ENCODE assay signal across 19 cellular contexts in the genomic region with DNA sequence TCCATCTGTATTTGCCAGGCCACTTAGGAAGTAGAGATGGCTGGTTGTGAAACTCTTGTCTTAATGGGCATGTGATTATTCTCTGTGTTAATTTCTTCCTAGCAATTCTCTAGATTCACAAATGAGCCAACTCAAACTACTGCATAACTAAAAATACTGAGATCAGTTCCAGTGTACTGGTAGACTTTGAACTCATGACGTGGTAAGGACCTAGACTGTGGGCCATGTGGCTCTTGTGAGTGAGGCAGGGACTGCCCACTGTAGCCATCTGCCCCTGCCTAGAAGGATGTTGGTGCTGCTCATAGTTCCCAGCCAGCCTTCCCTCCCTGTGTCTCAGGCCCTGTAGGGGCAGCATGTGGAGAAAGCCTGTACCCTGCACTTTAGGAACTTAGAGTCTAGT. TPM values are rescaled to one million over a fixed set of nuclear protein-coding genes. Genes with fewer than 3 reads are reported as not detected.
DNase-seq lines count a peak whose midpoint lies in the region; ATAC-seq and TF ChIP-seq lines count a peak whose summit lies in the region.
"Had no signal": no experiment of that assay in that cellular context is flagged by ENCODE, and none has a peak within 500 bp of the region (broad histone marks: within the 10 kb centered on the region; RNA-seq: fewer than 3 reads in every experiment).

No MANE protein-coding gene starts in this region.

- H3K9ac ChIP-seq in neuronal stem cell (ENCODE audit: low read depth, low read length, poor library complexity) (no peak overlapping the region), mesendoderm (ENCODE audit: low read length) (no peak overlapping the region)
- H3K9ac ChIP-seq: parathyroid adenoma had no signal

- intact Hi-C loops in heart left ventricle (cut with DNase I) (loop anchor here in 3 of 10 donors (5.0 kb wide), 1 partner anchor 40 kb away; no protein-coding TSS in a partner anchor), Right ventricle myocardium inferior (cut with DNase I) (no loop called here), right cardiac atrium (cut with DNase I) (loop anchor here in 1 of 4 donors (5.0 kb wide), 1 partner anchor 45 kb away; a partner anchor contains a TSS)

- TF ChIP-seq CTCF in heart left ventricle (IDR thresholded peaks at IDR 0.05) (no peak), GM13976 (IDR thresholded peaks at IDR 0.05; ENCODE audit: borderline replicate concordance, control extremely low read depth, extremely low read depth, insufficient read depth, missing control alignments) (no peak), tibial nerve (IDR thresholded peaks at IDR 0.05) (no peak)

- H3K4ac ChIP-seq in neuronal stem cell (ENCODE audit: low read length) (no peak overlapping the region), mesendoderm (ENCODE audit: low read depth, low read length) (no peak overlapping the region)

- DNase-seq in heart left ventricle (no peak), Right ventricle myocardium inferior (ENCODE audit: missing footprints) (no peak), right cardiac atrium (no peak), neuronal stem cell (ENCODE audit: low spot score) (no peak), GM13976 (ENCODE audit: low spot score) (no peak), mesendoderm (no peak), tibial nerve (ENCODE audit: low spot score in 2 of 2) (no peak)
- DNase-seq: activated CD4-positive, alpha-beta T cell treated with anti-CD3 and anti-CD28 coated beads, Interleukin-2, amount 50 U/mL, for 48 hours; activated T-cell treated with anti-CD3 and anti-CD28 coated beads, Interleukin-2, amount 50 U/mL, for 4 hours; DMS153; effector memory CD4-positive, alpha-beta T cell; H7; head of caudate nucleus; NCI-H1436 treated with DMSO at 0.1 percent for 48 hours; stimulated activated CD4-positive, alpha-beta T cell treated with anti-CD3 and anti-CD28 coated beads, Interleukin-12 subunit alpha, Interleukin-12 subunit beta, amount 100 ng/mL, for 4 hours; tibial artery had no signal

- H3K27ac ChIP-seq in heart left ventricle, result peak overlapping the region; percentile 34 to 88 (median 78)
- H3K27ac ChIP-seq in right cardiac atrium (ENCODE audit: low read length), result peak overlapping the region; percentile 76
- no peak overlapping the region for H3K27ac ChIP-seq in neuronal stem cell (replicated peaks; ENCODE audit: low read length)
- no peak overlapping the region for H3K27ac ChIP-seq in mesendoderm (ENCODE audit: low read depth, low read length)
- H3K27ac ChIP-seq in tibial nerve, result peak overlapping the region in 1 of 4 donors; percentile 32
- H3K27ac ChIP-seq: parathyroid adenoma had no signal

- H2AFZ ChIP-seq in neuronal stem cell (ENCODE audit: low read length), result no peak overlapping the region
- H2AFZ ChIP-seq: parathyroid adenoma had no signal

- H3K79me1 ChIP-seq in neuronal stem cell (ENCODE audit: low read depth, low read length) (no peaks in the 10 kb centered on the region), mesendoderm (ENCODE audit: low read length) (no peaks in the 10 kb centered on the region)

- no peak overlapping the region for H3K23ac ChIP-seq in neuronal stem cell (ENCODE audit: low read depth, low read length, poor library complexity)
- no peak overlapping the region for H3K23ac ChIP-seq in mesendoderm (ENCODE audit: low read length)

- TF ChIP-seq EP300 in tibial nerve (IDR thresholded peaks at IDR 0.05), result no peak

- no peaks in the 10 kb centered on the region for H3K27me3 ChIP-seq in heart left ventricle
- H3K27me3 ChIP-seq in right cardiac atrium (ENCODE audit: control insufficient read depth, insufficient read depth), result no peaks in the 10 kb centered on the region
- no peaks in the 10 kb centered on the region for H3K27me3 ChIP-seq in neuronal stem cell (ENCODE audit: control insufficient read depth in 3 of 3, insufficient read depth in 3 of 3, low read depth in 1 of 3, low read length in 3 of 3)
- H3K27me3 ChIP-seq in mesendoderm (ENCODE audit: insufficient read depth, low read length, poor library complexity), result no peaks in the 10 kb centered on the region
- no peaks in the 10 kb centered on the region for H3K27me3 ChIP-seq in tibial nerve
- H3K27me3 ChIP-seq: tibial artery had no signal

- in situ Hi-C loops in GM13976 (cut with MboI; ENCODE audit: low sequenced_read_pairs, unreplicated experiment), result no loop called here

- WGBS in heart left ventricle, 4 donors, result 56 to 80% (median 63%) methylated on average over 1 of the region's 1 CpG
- 88% methylated on average over 1 of the region's 1 CpG for WGBS in right cardiac atrium
- no CpG with 5 or more reads among the region's 1 CpG for WGBS in neuronal stem cell (ENCODE audit: extremely low coverage in 2 of 2, insufficient read length in 2 of 2, insufficient replicate concordance in 1 of 2), 2 donors
- WGBS in mesendoderm (ENCODE audit: extremely low coverage, insufficient coverage, low lambda C conversion rate), result no CpG with 5 or more reads among the region's 1 CpG
- WGBS in tibial nerve, 2 donors, result 94% methylated on average over 1 of the region's 1 CpG

- H3K56ac ChIP-seq in mesendoderm (ENCODE audit: low read length), result no peak overlapping the region

- no peak overlapping the region for H4K91ac ChIP-seq in neuronal stem cell (ENCODE audit: low read depth, low read length, poor library complexity)

- H3K4me3 ChIP-seq in heart left ventricle, result no peak overlapping the region
- H3K4me3 ChIP-seq in right cardiac atrium (ENCODE audit: low read length), result no peak overlapping the region
- no peak overlapping the region for H3K4me3 ChIP-seq in neuronal stem cell (ENCODE audit: low read length in 2 of 2)
- H3K4me3 ChIP-seq in mesendoderm (ENCODE audit: low read length), result no peak overlapping the region
- H3K4me3 ChIP-seq in tibial nerve, result no peak overlapping the region
- H3K4me3 ChIP-seq: tibial artery had no signal

- no peak overlapping the region for H3K14ac ChIP-seq in neuronal stem cell (ENCODE audit: low read length)

- H2BK15ac ChIP-seq in neuronal stem cell (ENCODE audit: low read length) (no peak overlapping the region), mesendoderm (replicated peaks; ENCODE audit: low read depth) (no peak overlapping the region)

- no peak overlapping the region for H4K5ac ChIP-seq in mesendoderm (ENCODE audit: low read length)

- no peaks in the 10 kb centered on the region for H3K36me3 ChIP-seq in heart left ventricle
- no peaks in the 10 kb centered on the region for H3K36me3 ChIP-seq in neuronal stem cell (replicated peaks in 1 of 2; ENCODE audit: control insufficient read depth in 2 of 2, insufficient read depth in 2 of 2, low read length in 2 of 2)
- H3K36me3 ChIP-seq in mesendoderm (ENCODE audit: control insufficient read depth, insufficient read depth, low read length), result no peaks in the 10 kb centered on the region
- H3K36me3 ChIP-seq in tibial nerve, result no peaks in the 10 kb centered on the region
- H3K36me3 ChIP-seq: tibial artery had no signal

- no peak overlapping the region for H2BK5ac ChIP-seq in neuronal stem cell (ENCODE audit: low read length)
- H2BK5ac ChIP-seq in mesendoderm (ENCODE audit: low read length), result no peak overlapping the region

- H3K4me1 ChIP-seq in heart left ventricle (peaks cover 5 to 88% (median 56%) of the 10 kb centered on the region in 12 donors), right cardiac atrium (ENCODE audit: control insufficient read depth, insufficient read depth, low read length) (peaks cover 32% of the 10 kb centered on the region), neuronal stem cell (ENCODE audit: control insufficient read depth in 2 of 2, insufficient read depth in 1 of 2, low read depth in 1 of 2, low read length in 2 of 2) (peaks cover 0 to 18% of the 10 kb centered on the region in 2 donors), mesendoderm (ENCODE audit: control insufficient read depth, low read depth, low read length) (peaks cover 5% of the 10 kb centered on the region), tibial nerve (peaks cover 0 to 18% (median 0%) of the 10 kb centered on the region in 4 donors)

- H2AK5ac ChIP-seq in neuronal stem cell (ENCODE audit: low read depth, low read length), result no peak overlapping the region
- H2AK5ac ChIP-seq in mesendoderm (ENCODE audit: low read length), result no peak overlapping the region

- peak overlapping the region; percentile 20 for H3K18ac ChIP-seq in neuronal stem cell (ENCODE audit: low read length)
- H3K18ac ChIP-seq in mesendoderm (ENCODE audit: low read length), result no peak overlapping the region

- H3K9me3 ChIP-seq in heart left ventricle (no peaks in the 10 kb centered on the region), right cardiac atrium (ENCODE audit: control insufficient read depth, low read length) (no peaks in the 10 kb centered on the region), neuronal stem cell (replicated peaks in 1 of 2; ENCODE audit: control insufficient read depth in 2 of 2, insufficient read depth in 1 of 2, low read depth in 1 of 2, low read length in 2 of 2) (no peaks in the 10 kb centered on the region), tibial nerve (no peaks in the 10 kb centered on the region)
- H3K9me3 ChIP-seq: tibial artery had no signal

- no peaks in the 10 kb centered on the region for H3K79me2 ChIP-seq in mesendoderm (ENCODE audit: control insufficient read depth, insufficient read depth, low read length)

- H4K8ac ChIP-seq in neuronal stem cell (ENCODE audit: low read depth, low read length) (no peak overlapping the region), mesendoderm (ENCODE audit: low read depth, low read length) (no peak overlapping the region)

- no peak overlapping the region for H2BK12ac ChIP-seq in neuronal stem cell (ENCODE audit: low read length)

- TF ChIP-seq POLR2A in heart left ventricle (IDR thresholded peaks at IDR 0.05) (no peak), tibial nerve (IDR thresholded peaks at IDR 0.05) (no peak)

- H3K4me2 ChIP-seq in neuronal stem cell (ENCODE audit: insufficient read depth, low read length, poor library complexity, severe bottlenecking), result no peak overlapping the region
- H3K4me2 ChIP-seq in mesendoderm (ENCODE audit: low read length), result no peak overlapping the region

- ATAC-seq in heart left ventricle, result peak in 2 of 4 donors; percentile 11 to 21
- ATAC-seq in Right ventricle myocardium inferior, result no peak
- no peak for ATAC-seq in right cardiac atrium
- no peak for ATAC-seq in GM18520 (IDR thresholded peaks at IDR 0.05; ENCODE audit: unreplicated experiment)
- ATAC-seq: stimulated activated memory B cell treated with anti-CD40 and anti-IgM and Interleukin-4, amounts not matched to agents 10 μg/mL and 1 μg/mL and 100 μg/mL, for 72 hours had no signal

- H2BK120ac ChIP-seq in neuronal stem cell (ENCODE audit: low read depth, low read length) (no peak overlapping the region), mesendoderm (ENCODE audit: low read depth, low read length) (no peak overlapping the region)

RNA-seq across cellular contexts. Expression of a gene that starts 47.4 kb away (rescaled TPM):
- total RNA-seq in heart left ventricle, result 100 to 1,000 TPM in 3 of 9 donors, 10 to 100 TPM in 6; 58.1 to 222 (median 94.5) TPM
- polyA plus RNA-seq in heart left ventricle, result 100 to 1,000 TPM in 1 of 2 donors, 10 to 100 TPM in 1; 82.0 to 238 TPM
- 67.0 TPM for total RNA-seq in Right ventricle myocardium inferior
- 10 to 100 TPM; 47.8 to 58.3 (median 51.1) TPM for total RNA-seq in right cardiac atrium
- polyA plus RNA-seq in right cardiac atrium, result 77.4 TPM
- 35.6 TPM for polyA plus RNA-seq in neuronal stem cell (2013, experiment 1 of 2)
- polyA plus RNA-seq in neuronal stem cell (2013, experiment 2 of 2), result 35.7 TPM
- 21.9 TPM for polyA plus RNA-seq in mesendoderm (2013, experiment 1 of 2)
- polyA plus RNA-seq in mesendoderm (2013, experiment 2 of 2), result 20.3 TPM
- 10 to 100 TPM; 44.9 to 77.6 (median 63.5) TPM for total RNA-seq in tibial nerve

Comparison
In these comparisons a context has a peak if more than half of its experiments do, and no peak if none do; other contexts are left out.
1. H3K27ac ChIP-seq: peak in heart left ventricle (12 of 12) and right cardiac atrium (single experiment); none in neuronal stem cell (single experiment) and mesendoderm (single experiment).